Comparison of ENCODE assay signal across 24 cellular contexts in the genomic region with DNA sequence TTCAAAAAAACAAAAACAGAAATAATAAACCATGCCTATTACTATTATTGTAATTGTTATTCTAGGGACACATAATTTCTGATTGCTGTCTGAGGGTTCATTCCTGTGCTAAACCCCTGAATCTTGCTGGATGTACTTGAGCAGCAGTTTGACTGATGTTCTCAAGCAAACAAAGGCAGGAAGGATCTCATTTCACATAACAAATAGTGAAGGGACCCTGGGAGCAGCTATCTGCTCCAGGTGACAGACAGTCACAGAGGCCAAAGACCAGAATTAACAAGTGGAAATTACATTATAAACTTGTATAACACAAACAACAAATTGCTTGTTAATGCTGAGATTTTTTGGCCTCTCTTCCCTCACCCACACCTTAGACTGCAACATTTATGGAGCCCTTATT.
"Had no signal": no experiment of that assay in that cellular context is flagged by ENCODE, and none has a peak within 500 bp of the region (broad histone marks: within the 10 kb centered on the region; RNA-seq: fewer than 3 reads in every experiment).

No MANE protein-coding gene starts in this region.

- H3K36me3 Mint-ChIP-seq: immature natural killer cell; natural killer cell; stimulated activated memory B cell treated with anti-CD40 and anti-IgM and Interleukin-4, amounts not matched to agents 10 μg/mL and 1 μg/mL and 100 μg/mL, for 72 hours had no signal

- H3K27me3 ChIP-seq: ovary, spleen, transverse colon, vagina had no signal

- DNase-seq: dermis blood vessel endothelial cell; effector memory CD8-positive, alpha-beta T cell; hypothalamus; immature natural killer cell; islet precursor cell; kidney glomerular epithelial cell; left colon; left ventricle myocardium superior; lower lobe of right lung; natural killer cell; occipital lobe; ovary; posterior cingulate gyrus; psoas muscle; right cardiac atrium; spleen; stimulated activated CD4-positive, alpha-beta T cell treated with anti-CD3 and anti-CD28 coated beads, Interleukin-4, amount 100 ng/mL, for 4 hours; stimulated activated naive CD8-positive, alpha-beta T cell treated with anti-CD3 and anti-CD28 coated beads, Interleukin-15, Interleukin-2, amounts not matched to agents 100 U/mL and 50 U/mL, for 24 hours; transverse colon had no signal

- H3K27ac Mint-ChIP-seq: effector memory CD8-positive, alpha-beta T cell; immature natural killer cell; natural killer cell; stimulated activated memory B cell treated with anti-CD40 and anti-IgM and Interleukin-4, amounts not matched to agents 10 μg/mL and 1 μg/mL and 100 μg/mL, for 72 hours had no signal

- H3K4me1 ChIP-seq: lower lobe of right lung, psoas muscle, spleen, transverse colon, vagina had no signal

- H3K27me3 Mint-ChIP-seq: effector memory CD8-positive, alpha-beta T cell; stimulated activated memory B cell treated with anti-CD40 and anti-IgM and Interleukin-4, amounts not matched to agents 10 μg/mL and 1 μg/mL and 100 μg/mL, for 72 hours had no signal

- H3K4me3 Mint-ChIP-seq: effector memory CD8-positive, alpha-beta T cell; immature natural killer cell; natural killer cell; stimulated activated memory B cell treated with anti-CD40 and anti-IgM and Interleukin-4, amounts not matched to agents 10 μg/mL and 1 μg/mL and 100 μg/mL, for 72 hours had no signal

- H3K4me3 ChIP-seq: coronary artery, lower lobe of right lung, ovary, psoas muscle, skin epidermis, spleen, thoracic aorta, transverse colon, vagina had no signal

- H3K36me3 ChIP-seq: lower lobe of right lung, ovary, spleen, thoracic aorta, transverse colon, vagina had no signal

- H3K27ac ChIP-seq: coronary artery, lower lobe of right lung, ovary, psoas muscle, skin epidermis, spleen, thoracic aorta, transverse colon, vagina had no signal

- H3K4me1 Mint-ChIP-seq: immature natural killer cell; natural killer cell; stimulated activated memory B cell treated with anti-CD40 and anti-IgM and Interleukin-4, amounts not matched to agents 10 μg/mL and 1 μg/mL and 100 μg/mL, for 72 hours had no signal

- ATAC-seq: effector memory CD8-positive, alpha-beta T cell; left colon; left ventricle myocardium superior; lower lobe of right lung; natural killer cell; psoas muscle; right cardiac atrium; stimulated activated memory B cell treated with anti-CD40 and anti-IgM and Interleukin-4, amounts not matched to agents 10 μg/mL and 1 μg/mL and 100 μg/mL, for 72 hours; stimulated activated naive CD8-positive, alpha-beta T cell treated with anti-CD3 and anti-CD28 coated beads, Interleukin-15, Interleukin-2, amounts not matched to agents 100 U/mL and 50 U/mL, for 24 hours had no signal
